Comparison of ENCODE assay signal across 22 cellular contexts in genomic region chr4:2168469-2169319, GRCh38.
A peak's percentile ranks its signal among the peaks of the same experiment; 100 is the strongest.
DNase-seq lines count a peak whose midpoint lies in the region; ATAC-seq and TF ChIP-seq lines count a peak whose summit lies in the region.
"Had no signal": no experiment of that assay in that cellular context is flagged by ENCODE, and none has a peak within 500 bp of the region (broad histone marks: within the 10 kb centered on the region; RNA-seq: fewer than 3 reads in every experiment).

No MANE protein-coding gene starts in this region.

- H3K27ac ChIP-seq in WERI-Rb-1: no peak overlapping the region
- no peak overlapping the region for H3K27ac ChIP-seq in liver (ENCODE audit: low read depth in 1 of 2, low read length in 2 of 2)
- no peak overlapping the region for H3K27ac ChIP-seq in RWPE1
- H3K27ac ChIP-seq: gastrocnemius medialis, lower lobe of right lung, psoas muscle, tibial artery had no signal

- no peak overlapping the region for H3K9ac ChIP-seq in liver (ENCODE audit: low read depth in 1 of 2, low read length in 2 of 2)

- H3K4me1 ChIP-seq in liver (ENCODE audit: control insufficient read depth in 4 of 4, insufficient read depth in 4 of 4, low read length in 3 of 4): no peaks in the 10 kb centered on the region
- H3K4me1 ChIP-seq: gastrocnemius medialis, lower lobe of right lung, psoas muscle, tibial artery had no signal

- peak; percentile 92 for DNase-seq in DMS53 treated with DMSO at 0.1 percent for 48 hours (lab: John Stamatoyannopoulos, UW; ENCODE audit: unreplicated experiment)
- no peak for DNase-seq in WERI-Rb-1
- DNase-seq in RWPE1 (ENCODE audit: low spot score): no peak
- DNase-seq: activated CD4-positive, alpha-beta T cell treated with anti-CD3 and anti-CD28 coated beads for 36 hours; activated naive CD4-positive, alpha-beta T cell treated with anti-CD3 and anti-CD28 coated beads, Interleukin-2, amount 10 ng/mL, durations not matched to agents 7 days and 5 days; AML-193; Calu3; cortex of kidney; gastrocnemius medialis; GDM1; lower lobe of right lung; NCI-H1048; NCI-H2227 treated with DMSO at 0.1 percent for 48 hours; psoas muscle; T-helper 9 cell; tibial artery had no signal

- H3K9me3 ChIP-seq in WERI-Rb-1 (ENCODE audit: severe bottlenecking) (no peaks in the 10 kb centered on the region), liver (ENCODE audit: control insufficient read depth in 4 of 4, low read length in 3 of 4) (no peaks in the 10 kb centered on the region)
- H3K9me3 ChIP-seq: gastrocnemius medialis, lower lobe of right lung, psoas muscle, tibial artery had no signal

- ATAC-seq in GM21390 (IDR thresholded peaks at IDR 0.05; ENCODE audit: unreplicated experiment) (no peak), HG03520 (IDR thresholded peaks at IDR 0.05; ENCODE audit: unreplicated experiment) (no peak), GM19023 (IDR thresholded peaks at IDR 0.05; ENCODE audit: unreplicated experiment) (no peak)
- ATAC-seq: activated CD4-positive, alpha-beta T cell treated with anti-CD3 and anti-CD28 coated beads for 36 hours; gastrocnemius medialis; lower lobe of right lung; psoas muscle; Right ventricle myocardium inferior had no signal

- H3K4me3 ChIP-seq in WERI-Rb-1 (ENCODE audit: low read depth, low read length) (no peak overlapping the region), liver (ENCODE audit: low read depth in 1 of 3, low read length in 3 of 3) (no peak overlapping the region)
- H3K4me3 ChIP-seq: gastrocnemius medialis, lower lobe of right lung, psoas muscle, tibial artery had no signal

- H3K27me3 ChIP-seq in WERI-Rb-1 (ENCODE audit: insufficient read depth, low read depth, severe bottlenecking): no peaks in the 10 kb centered on the region
- H3K27me3 ChIP-seq in liver (ENCODE audit: control insufficient read depth in 4 of 4, insufficient read depth in 4 of 4, low read length in 3 of 4): no peaks in the 10 kb centered on the region
- H3K27me3 ChIP-seq: gastrocnemius medialis, tibial artery had no signal

- POLR2A ChIA-PET in RWPE1 (lab: Yijun Ruan, JAX; ENCODE audit: low non-redundant PET): no interaction called here

- CTCF ChIA-PET in RWPE1 (lab: Yijun Ruan, JAX): no interaction called here

- WGBS in liver: 86% methylated on average over 12 of the region's 12 CpGs

- TF ChIP-seq CTCF in LNCAP (IDR thresholded peaks at IDR 0.05): peak; percentile 23; the same call in 1 of the 2 replicates
- peak; percentile 40; the same call in 1 of the 2 replicates for TF ChIP-seq CTCF in WERI-Rb-1 (IDR thresholded peaks at IDR 0.05; ENCODE audit: low read depth, low read length)
- peak; percentile 9 for TF ChIP-seq CTCF in liver (IDR thresholded peaks at IDR 0.05; ENCODE audit: low read depth, low read length, missing input control)
- TF ChIP-seq CTCF in RWPE1 (conservative IDR thresholded peaks at IDR 0.05; ENCODE audit: low read depth): no peak

- H3K36me3 ChIP-seq in WERI-Rb-1 (no peaks in the 10 kb centered on the region), liver (ENCODE audit: control insufficient read depth in 4 of 4, insufficient read depth in 3 of 4, low read depth in 1 of 4, low read length in 3 of 4) (no peaks in the 10 kb centered on the region)

- peak; percentile 38 to 46 for TF ChIP-seq RAD21 in liver (IDR thresholded peaks at IDR 0.05)

TF ChIP-seq in liver, 16 proteins besides CTCF, POLR2A, EP300 and RAD21:
- TF ChIP-seq, protein P1, sequence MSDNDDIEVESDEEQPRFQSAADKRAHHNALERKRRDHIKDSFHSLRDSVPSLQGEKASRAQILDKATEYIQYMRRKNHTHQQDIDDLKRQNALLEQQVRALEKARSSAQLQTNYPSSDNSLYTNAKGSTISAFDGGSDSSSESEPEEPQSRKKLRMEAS (IDR thresholded peaks at IDR 0.05): no peak
- no peak for TF ChIP-seq ZBTB33 (IDR thresholded peaks at IDR 0.05)
- TF ChIP-seq, protein P2, sequence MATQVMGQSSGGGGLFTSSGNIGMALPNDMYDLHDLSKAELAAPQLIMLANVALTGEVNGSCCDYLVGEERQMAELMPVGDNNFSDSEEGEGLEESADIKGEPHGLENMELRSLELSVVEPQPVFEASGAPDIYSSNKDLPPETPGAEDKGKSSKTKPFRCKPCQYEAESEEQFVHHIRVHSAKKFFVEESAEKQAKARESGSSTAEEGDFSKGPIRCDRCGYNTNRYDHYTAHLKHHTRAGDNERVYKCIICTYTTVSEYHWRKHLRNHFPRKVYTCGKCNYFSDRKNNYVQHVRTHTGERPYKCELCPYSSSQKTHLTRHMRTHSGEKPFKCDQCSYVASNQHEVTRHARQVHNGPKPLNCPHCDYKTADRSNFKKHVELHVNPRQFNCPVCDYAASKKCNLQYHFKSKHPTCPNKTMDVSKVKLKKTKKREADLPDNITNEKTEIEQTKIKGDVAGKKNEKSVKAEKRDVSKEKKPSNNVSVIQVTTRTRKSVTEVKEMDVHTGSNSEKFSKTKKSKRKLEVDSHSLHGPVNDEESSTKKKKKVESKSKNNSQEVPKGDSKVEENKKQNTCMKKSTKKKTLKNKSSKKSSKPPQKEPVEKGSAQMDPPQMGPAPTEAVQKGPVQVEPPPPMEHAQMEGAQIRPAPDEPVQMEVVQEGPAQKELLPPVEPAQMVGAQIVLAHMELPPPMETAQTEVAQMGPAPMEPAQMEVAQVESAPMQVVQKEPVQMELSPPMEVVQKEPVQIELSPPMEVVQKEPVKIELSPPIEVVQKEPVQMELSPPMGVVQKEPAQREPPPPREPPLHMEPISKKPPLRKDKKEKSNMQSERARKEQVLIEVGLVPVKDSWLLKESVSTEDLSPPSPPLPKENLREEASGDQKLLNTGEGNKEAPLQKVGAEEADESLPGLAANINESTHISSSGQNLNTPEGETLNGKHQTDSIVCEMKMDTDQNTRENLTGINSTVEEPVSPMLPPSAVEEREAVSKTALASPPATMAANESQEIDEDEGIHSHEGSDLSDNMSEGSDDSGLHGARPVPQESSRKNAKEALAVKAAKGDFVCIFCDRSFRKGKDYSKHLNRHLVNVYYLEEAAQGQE (IDR thresholded peaks at IDR 0.05): no peak
- TF ChIP-seq NR2F2 (IDR thresholded peaks at IDR 0.05): no peak
- no peak for TF ChIP-seq GABPA (IDR thresholded peaks at IDR 0.05 in 1 of 2, conservative IDR thresholded peaks at IDR 0.05 in 1 of 2)
- TF ChIP-seq TAF1 (conservative IDR thresholded peaks at IDR 0.05): no peak
- TF ChIP-seq EGR1 (IDR thresholded peaks at IDR 0.05; ENCODE audit: low read depth in 2 of 2): no peak
- no peak for TF ChIP-seq HNF4G (IDR thresholded peaks at IDR 0.05)
- TF ChIP-seq RXRA (IDR thresholded peaks at IDR 0.05): no peak
- TF ChIP-seq FOXA2 (IDR thresholded peaks at IDR 0.05): no peak
- TF ChIP-seq SP1 (IDR thresholded peaks at IDR 0.05): no peak
- no peak for TF ChIP-seq HNF4A (conservative IDR thresholded peaks at IDR 0.05)
- TF ChIP-seq JUND (IDR thresholded peaks at IDR 0.05): no peak
- no peak for TF ChIP-seq YY1 (IDR thresholded peaks at IDR 0.05)
- TF ChIP-seq ATF3 (IDR thresholded peaks at IDR 0.05): no peak
- TF ChIP-seq FOXA1 (IDR thresholded peaks at IDR 0.05): no peak
